Comparison of ENCODE assay signal across 8 cellular contexts in the genomic region with DNA sequence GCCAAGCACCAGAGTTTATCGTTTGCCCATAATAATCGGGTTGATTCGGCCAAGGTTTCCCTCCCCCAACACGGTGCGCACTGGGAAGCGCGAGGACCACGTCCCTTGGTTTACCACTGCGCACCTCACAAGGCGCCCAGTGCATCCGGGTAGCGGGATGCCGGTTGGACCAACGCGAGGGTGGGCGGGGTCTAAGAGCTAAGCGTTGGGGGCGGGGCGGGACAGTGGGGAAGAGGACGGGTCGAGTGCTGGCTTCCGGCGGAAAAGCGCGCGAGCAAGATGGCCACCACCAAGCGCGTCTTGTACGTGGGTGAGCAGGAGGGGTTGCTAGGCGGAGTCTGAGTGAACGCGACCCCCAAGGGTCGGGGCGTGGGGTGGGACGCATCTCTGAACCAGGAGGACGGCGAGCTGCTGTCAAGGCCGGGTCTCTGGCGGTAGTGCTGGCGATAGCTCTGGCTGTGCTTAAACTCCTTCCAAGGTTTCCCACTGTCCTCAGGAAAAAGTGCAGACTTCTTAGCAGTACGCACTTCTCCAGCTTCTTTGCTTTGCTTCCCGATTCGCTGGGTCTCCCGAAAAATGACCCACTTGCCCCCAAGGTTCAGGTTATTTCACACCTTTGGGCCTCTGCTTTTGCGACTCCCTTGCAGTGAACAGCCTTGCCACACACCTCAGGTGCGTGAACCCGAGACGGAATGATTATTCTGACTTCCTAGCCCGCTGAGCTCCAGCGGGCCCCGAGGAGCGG. TPM values are rescaled to one million over a fixed set of nuclear protein-coding genes. Genes with fewer than 3 reads are reported as not detected.
DNase-seq lines count a peak whose midpoint lies in the region; ATAC-seq and TF ChIP-seq lines count a peak whose summit lies in the region.

A gene (plus strand): TSS at position 261 of the 745 bp plus-strand sequence. CDS start 19 bp downstream, at position 280.

- peaks cover 0 to 4% (median 2%) of the 10 kb centered on the region in 5 experiments for H3K9me3 Mint-ChIP-seq in brain

- ATAC-seq in HG03039 (IDR thresholded peaks at IDR 0.05; ENCODE audit: unreplicated experiment) (peak; percentile 82), gastrocnemius medialis (peak; percentile 96), GM21367 (IDR thresholded peaks at IDR 0.05; ENCODE audit: unreplicated experiment) (no peak)

- H3K4me3 ChIP-seq in iPS DF 6.9 (ENCODE audit: low read length) (peak within 1 kb of the TSS; percentile 90), gastrocnemius medialis (peak within 1 kb of the TSS; percentile 77 to 88 (median 82))

- no peaks in the 10 kb centered on the region for H3K9me3 ChIP-seq in iPS DF 6.9 (ENCODE audit: control insufficient read depth, insufficient read depth, low read length)
- H3K9me3 ChIP-seq in gastrocnemius medialis = no peaks in the 10 kb centered on the region

- in situ Hi-C loops in GM13976 (cut with MboI; ENCODE audit: low sequenced_read_pairs, unreplicated experiment) (no loop called here), gastrocnemius medialis (cut with MboI; ENCODE audit: low sequenced_read_pairs in 4 of 4) (no loop called here)

- H3K27me3 Mint-ChIP-seq in brain = peaks cover 18% of the 10 kb centered on the region

- intact Hi-C loops in gastrocnemius medialis (cut with DNase I; ENCODE audit: low total_unique reads) = no loop called here

- H3K36me3 ChIP-seq in iPS DF 6.9 (ENCODE audit: control insufficient read depth, insufficient read depth, low read length) (no peaks in the 10 kb centered on the region; the same call in 1 of the 2 replicates), gastrocnemius medialis (peaks cover 0 to 38% of the 10 kb centered on the region in 2 donors)

- H3K27me3 ChIP-seq in iPS DF 6.9 (ENCODE audit: control insufficient read depth, insufficient read depth, low read length) (peaks cover 10% of the 10 kb centered on the region), gastrocnemius medialis (no peaks in the 10 kb centered on the region)

- TF ChIP-seq CTCF in GM13976 (IDR thresholded peaks at IDR 0.05; ENCODE audit: borderline replicate concordance, control extremely low read depth, extremely low read depth, insufficient read depth, missing control alignments) (no peak), brain (conservative IDR thresholded peaks at IDR 0.05) (no peak), gastrocnemius medialis (IDR thresholded peaks at IDR 0.05 in 4 of 5, conservative IDR thresholded peaks at IDR 0.05 in 1 of 5) (no peak)

- peaks cover 24% of the 10 kb centered on the region for H3K36me3 Mint-ChIP-seq in brain

- H3K27ac ChIP-seq in iPS DF 6.9 (ENCODE audit: low read length) (no peak within 1 kb of the TSS), gastrocnemius medialis (peak within 1 kb of the TSS; percentile 75 to 86 (median 84))

- peaks cover 45% of the 10 kb centered on the region for H3K4me1 Mint-ChIP-seq in brain

- DNase-seq in GM13976 (ENCODE audit: low spot score) = peak; percentile 95
- DNase-seq in NCI-H2171 (lab: John Stamatoyannopoulos, UW) = peak; percentile 91
- peak; percentile 93 for DNase-seq in UCSD-AML1 (lab: John Stamatoyannopoulos, UW; ENCODE audit: unreplicated experiment)
- DNase-seq in iPS DF 6.9 (ENCODE audit: low read depth, low spot score) = peak; percentile 85
- peak; percentile 88 to 90 for DNase-seq in gastrocnemius medialis

- H3K27ac Mint-ChIP-seq in brain = peak within 1 kb of the TSS; percentile 93 to 97 (median 94)

- TF ChIP-seq POLR2A in gastrocnemius medialis (IDR thresholded peaks at IDR 0.05) = peak; percentile 34 to 50

- peak within 1 kb of the TSS; percentile 96 to 98 (median 97) for H3K4me3 Mint-ChIP-seq in brain

- no CpG with 5 or more reads among the region's 52 CpGs for WGBS in iPS DF 6.9 (ENCODE audit: insufficient coverage, insufficient read length)

- peaks cover 4% of the 10 kb centered on the region for H3K4me1 ChIP-seq in iPS DF 6.9 (ENCODE audit: control insufficient read depth, insufficient read depth, low read length)
- peaks cover 17 to 25% of the 10 kb centered on the region in 2 donors for H3K4me1 ChIP-seq in gastrocnemius medialis

RNA-seq across cellular contexts. Expression of the gene that starts here (rescaled TPM):
- polyA plus RNA-seq in brain (ENCODE audit: insufficient read depth, low read depth, low replicate concordance) = 78.5 TPM
- total RNA-seq in gastrocnemius medialis = 10 to 100 TPM; 22.9 to 30.1 (median 27.2) TPM
